7 cellular contexts compared by ENCODE assay signal in genomic region chr16:67645397-67646121, GRCh38. TPM values are rescaled to one million over a fixed set of nuclear protein-coding genes. Genes with fewer than 3 reads are reported as not detected.
DNase-seq lines count a peak whose midpoint lies in the region; ATAC-seq and TF ChIP-seq lines count a peak whose summit lies in the region.

No MANE protein-coding gene starts in this region.

- no peak for TF ChIP-seq CTCF in GM12875 (IDR thresholded peaks at IDR 0.05; ENCODE audit: borderline replicate concordance, insufficient read depth, low read depth, low read length)
- no peak for TF ChIP-seq CTCF in parathyroid adenoma (IDR thresholded peaks at IDR 0.05)

- no peaks in the 10 kb centered on the region for H3K79me2 ChIP-seq in parathyroid adenoma

- ATAC-seq in HG03045 (IDR thresholded peaks at IDR 0.05; ENCODE audit: unreplicated experiment), result peak; percentile 9
- ATAC-seq in activated naive CD4-positive, alpha-beta T cell treated with anti-CD3 and anti-CD28 coated beads, Interleukin-2, amount 50 U/mL, for 72 hours, result peak in 1 of 2 donors; percentile 5

- peaks cover 0 to 8% of the 10 kb centered on the region in 2 donors for H3K36me3 Mint-ChIP-seq in activated naive CD4-positive, alpha-beta T cell treated with anti-CD3 and anti-CD28 coated beads, Interleukin-2, amount 50 U/mL, for 72 hours

- peaks cover 7% of the 10 kb centered on the region for H3K27me3 ChIP-seq in parathyroid adenoma (ENCODE audit: control insufficient read depth, insufficient read depth, low read length)

- H3K27ac Mint-ChIP-seq in activated naive CD4-positive, alpha-beta T cell treated with anti-CD3 and anti-CD28 coated beads, Interleukin-2, amount 50 U/mL, for 72 hours, result peak overlapping the region; percentile 95 to 96

- H3K9me3 Mint-ChIP-seq in activated naive CD4-positive, alpha-beta T cell treated with anti-CD3 and anti-CD28 coated beads, Interleukin-2, amount 50 U/mL, for 72 hours, result no peaks in the 10 kb centered on the region

- peaks cover 11% of the 10 kb centered on the region for H3K4me1 ChIP-seq in parathyroid adenoma

- H3K9ac ChIP-seq in parathyroid adenoma, result no peak overlapping the region

- no peak for DNase-seq in activated naive CD4-positive, alpha-beta T cell treated with anti-CD3 and anti-CD28 coated beads, Interleukin-2, amount 50 U/mL, for 72 hours (ENCODE audit: low spot score in 2 of 2)
- DNase-seq in NCI-H446 (lab: John Stamatoyannopoulos, UW) (no peak), H4 (ENCODE audit: low spot score) (no peak), SIG-M5 (lab: John Stamatoyannopoulos, UW) (no peak)

- no peak overlapping the region for H3K27ac ChIP-seq in parathyroid adenoma

- H3K4me3 ChIP-seq in GM12875 (ENCODE audit: low read depth, low read length), result peak overlapping the region; percentile 69
- no peak overlapping the region for H3K4me3 ChIP-seq in parathyroid adenoma (ENCODE audit: low read depth, low read length)

- H2AFZ ChIP-seq in parathyroid adenoma, result peak overlapping the region; percentile 75

- no peaks in the 10 kb centered on the region for H3K9me3 ChIP-seq in parathyroid adenoma (ENCODE audit: control insufficient read depth, low read length)

- H3K36me3 ChIP-seq in parathyroid adenoma (ENCODE audit: control insufficient read depth, insufficient read depth, low read length), result no peaks in the 10 kb centered on the region

- no peak overlapping the region for H3K4me2 ChIP-seq in parathyroid adenoma (ENCODE audit: low read length)

RNA-seq across cellular contexts. Expression of gene CARMIL2, which starts 0.6 kb away (rescaled TPM):
- total RNA-seq in activated naive CD4-positive, alpha-beta T cell treated with anti-CD3 and anti-CD28 coated beads, Interleukin-2, amount 50 U/mL, for 72 hours, result 100 to 1,000 TPM; 133 to 180 TPM
- 0.17 and 0.18 TPM in 2 replicates for total RNA-seq in H4 (2014; rRNA removed; shearing (Covaris generic))

RNA-seq across cellular contexts. Expression of gene ACD, which starts 14.5 kb away (rescaled TPM):
- 10 to 100 TPM; 54.0 to 58.0 TPM for total RNA-seq in activated naive CD4-positive, alpha-beta T cell treated with anti-CD3 and anti-CD28 coated beads, Interleukin-2, amount 50 U/mL, for 72 hours
- total RNA-seq in H4 (2014; rRNA removed; shearing (Covaris generic)), result 29.1 and 45.6 TPM in 2 replicates

RNA-seq across cellular contexts. Expression of gene PARD6A, which starts 15.2 kb away (rescaled TPM):
- total RNA-seq in activated naive CD4-positive, alpha-beta T cell treated with anti-CD3 and anti-CD28 coated beads, Interleukin-2, amount 50 U/mL, for 72 hours, result 10 to 100 TPM; 10.8 to 17.6 TPM
- not detected in 2 replicates for total RNA-seq in H4 (2014; rRNA removed; shearing (Covaris generic))

RNA-seq across cellular contexts. Expression of gene ENKD1, which starts 21.0 kb away (rescaled TPM):
- 10 to 100 TPM in 1 of 2 donors, 1 to 10 TPM in 1; 2.4 to 11.0 TPM for total RNA-seq in activated naive CD4-positive, alpha-beta T cell treated with anti-CD3 and anti-CD28 coated beads, Interleukin-2, amount 50 U/mL, for 72 hours
- total RNA-seq in H4 (2014; rRNA removed; shearing (Covaris generic)), result 5.6 and 6.6 TPM in 2 replicates

RNA-seq across cellular contexts. Expression of gene C16orf86, which starts 21.1 kb away (rescaled TPM):
- total RNA-seq in activated naive CD4-positive, alpha-beta T cell treated with anti-CD3 and anti-CD28 coated beads, Interleukin-2, amount 50 U/mL, for 72 hours, result 1 to 10 TPM; 2.0 to 2.1 TPM
- total RNA-seq in H4 (2014; rRNA removed; shearing (Covaris generic)), result not detected in 2 replicates

Comparison
In these comparisons a context has a peak if more than half of its experiments do, and no peak if none do; other contexts are left out.
1. RNA of gene CARMIL2, which starts 0.6 kb away (total RNA-seq): 133 to 180 TPM in activated naive CD4-positive, alpha-beta T cell treated with anti-CD3 and anti-CD28 coated beads, Interleukin-2, amount 50 U/mL, for 72 hours; 0.17 to 0.18 TPM in H4; every median in the first group is over 100 times any median in the second.
2. RNA of gene PARD6A, which starts 15.2 kb away (total RNA-seq): 10.8 to 17.6 TPM in activated naive CD4-positive, alpha-beta T cell treated with anti-CD3 and anti-CD28 coated beads, Interleukin-2, amount 50 U/mL, for 72 hours; not detected in H4; every median in the first group is over 10 times any median in the second.